ENCODE assay signal across 8 cellular contexts in the genomic region with DNA sequence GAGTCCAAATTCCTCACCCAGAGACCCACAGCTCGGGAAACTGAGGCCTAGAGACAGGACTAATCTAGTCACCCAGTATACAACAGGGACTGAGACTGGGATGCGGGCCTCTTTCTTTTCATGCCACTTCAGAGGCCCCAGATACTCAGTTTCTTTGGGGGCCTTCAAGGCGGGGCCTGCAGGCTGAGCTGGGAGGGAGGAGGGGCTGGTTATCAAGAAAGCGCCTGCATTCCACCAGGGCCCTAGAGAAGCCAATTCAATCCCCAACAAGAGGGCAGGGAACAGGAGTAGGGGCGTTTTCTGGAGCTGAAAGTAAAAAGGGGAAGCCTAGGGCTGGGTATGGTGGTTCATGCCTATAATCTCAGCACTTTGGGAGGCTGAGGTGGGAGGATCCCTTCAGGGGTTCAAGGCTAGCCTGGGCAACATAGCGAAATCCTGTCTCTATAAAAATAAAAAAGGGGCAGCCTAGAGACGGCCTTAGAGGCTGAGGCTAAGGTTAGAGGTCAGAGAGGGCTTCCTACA. TPM values are rescaled to one million over a fixed set of nuclear protein-coding genes. Genes with fewer than 3 reads are reported as not detected.
DNase-seq lines count a peak whose midpoint lies in the region; ATAC-seq, FAIRE-seq and TF ChIP-seq lines count a peak whose summit lies in the region.

No MANE protein-coding gene starts in this region.

- H3K79me2 ChIP-seq in HepG2 (ENCODE audit: insufficient read depth, low read length) = peaks cover 15% of the 10 kb centered on the region
- H3K79me2 ChIP-seq in mesendoderm (ENCODE audit: control insufficient read depth, insufficient read depth, low read length) = no peaks in the 10 kb centered on the region

- POLR2A ChIA-PET in HepG2 (lab: Yijun Ruan, JAX) = interaction anchor here (1.1 to 2.1 kb wide), 5 partner anchors 9 to 196 kb away, joined by 4 to 15 read pairs (median 5); a partner anchor contains a TSS

- H3K9ac ChIP-seq in HepG2 (ENCODE audit: insufficient read depth, low read depth, low read length) (peak overlapping the region; percentile 90; the same call in 1 of the 2 replicates), mesendoderm (ENCODE audit: low read length) (peak overlapping the region; percentile 96)

- H2AFZ ChIP-seq in HepG2 (ENCODE audit: low read length) = no peak overlapping the region

- H3K23ac ChIP-seq in mesendoderm (ENCODE audit: low read length) = no peak overlapping the region

- H3K4ac ChIP-seq in mesendoderm (ENCODE audit: low read depth, low read length) = no peak overlapping the region

- WGBS in HepG2 (ENCODE audit: low lambda C conversion rate) = 83% methylated on average over 6 of the region's 7 CpGs
- 68% methylated on average over 4 of the region's 7 CpGs for WGBS in right lobe of liver (ENCODE audit: insufficient coverage, low coverage, low lambda C conversion rate, missing lambda C conversion rate)
- WGBS in mesendoderm (ENCODE audit: extremely low coverage, insufficient coverage, low lambda C conversion rate) = no CpG with 5 or more reads among the region's 7 CpGs

- no peak overlapping the region for H3K27ac Mint-ChIP-seq in activated naive CD8-positive, alpha-beta T cell treated with anti-CD3 and anti-CD28 coated beads, Interleukin-2, amount 50 U/mL, for 24 hours

- BruUV-seq in HepG2 (replicated peaks; lab: Mats Ljungman, UMichigan) = TSS peak; percentile 67

- H2BK120ac ChIP-seq in mesendoderm (ENCODE audit: low read depth, low read length) = no peak overlapping the region

- no peak for DNase-seq in HepG2 (ENCODE audit: low spot score)
- no peak for DNase-seq in right lobe of liver
- no peak for DNase-seq in activated naive CD8-positive, alpha-beta T cell treated with anti-CD3 and anti-CD28 coated beads, Interleukin-2, amount 50 U/mL, for 24 hours
- no peak for DNase-seq in mesendoderm
- DNase-seq in hypothalamus (lab: John Stamatoyannopoulos, UW) = no peak
- no peak for DNase-seq in GM19239 (ENCODE audit: insufficient read length, low spot score)

- H3K4me3 ChIP-seq in HepG2 (replicated peaks in 1 of 3; ENCODE audit: insufficient read depth in 1 of 3, low read depth in 2 of 3, low read length in 3 of 3) = peak overlapping the region; percentile 72 to 100 (median 93); a peak in 4 of 6 replicates
- H3K4me3 ChIP-seq in right lobe of liver = no peak overlapping the region
- H3K4me3 ChIP-seq in mesendoderm (ENCODE audit: low read length) = no peak overlapping the region

- no peaks in the 10 kb centered on the region; a peak in 1 of 5 replicates for H3K27me3 ChIP-seq in HepG2 (ENCODE audit: control insufficient read depth in 1 of 2, insufficient read depth in 2 of 2, low read length in 2 of 2)
- no peaks in the 10 kb centered on the region for H3K27me3 ChIP-seq in right lobe of liver
- H3K27me3 ChIP-seq in mesendoderm (ENCODE audit: insufficient read depth, low read length, poor library complexity) = no peaks in the 10 kb centered on the region

- intact Hi-C loops in HepG2 (cut with micrococcal nuclease; ENCODE audit: unreplicated experiment) (no loop called here), right lobe of liver (cut with DNase I) (no loop called here)

- CTCF ChIA-PET in HepG2 (lab: Yijun Ruan, JAX; ENCODE audit: low intra/inter-chr PET ratio, low total read pairs) = no interaction called here

- H4K5ac ChIP-seq in mesendoderm (ENCODE audit: low read length) = no peak overlapping the region

- TF ChIP-seq CTCF in HepG2 (CRISPR knock-in tag; IDR thresholded peaks at IDR 0.05) (no peak), right lobe of liver (IDR thresholded peaks at IDR 0.05) (no peak)

- peak overlapping the region; percentile 90 for H3K4me3 Mint-ChIP-seq in activated naive CD8-positive, alpha-beta T cell treated with anti-CD3 and anti-CD28 coated beads, Interleukin-2, amount 50 U/mL, for 24 hours

- H2BK15ac ChIP-seq in mesendoderm (replicated peaks; ENCODE audit: low read depth) = no peak overlapping the region

- no peak for FAIRE-seq in HepG2 (lab: Jason Lieb, UNC)
- no peak for FAIRE-seq in GM19239 (lab: Jason Lieb, UNC)

- H3K27me3 Mint-ChIP-seq in activated naive CD8-positive, alpha-beta T cell treated with anti-CD3 and anti-CD28 coated beads, Interleukin-2, amount 50 U/mL, for 24 hours = no peaks in the 10 kb centered on the region

- TF ChIP-seq EP300 in HepG2 (IDR thresholded peaks at IDR 0.05; ENCODE audit: low read depth in 2 of 2, low read length in 2 of 2) (no peak), HepG2 (CRISPR knock-in tag; IDR thresholded peaks at IDR 0.05; ENCODE audit: borderline replicate concordance) (no peak)

- H3K27ac ChIP-seq in HepG2 (ENCODE audit: extremely low read length, insufficient read depth, low read length) (no peak overlapping the region), right lobe of liver (no peak overlapping the region), mesendoderm (ENCODE audit: low read depth, low read length) (no peak overlapping the region)

- no peak for TF ChIP-seq RAD21 in HepG2 (CRISPR knock-in tag; IDR thresholded peaks at IDR 0.05)

- H4K8ac ChIP-seq in mesendoderm (ENCODE audit: low read depth, low read length) = no peak overlapping the region

- no peak for TF ChIP-seq POLR2A in HepG2 (IDR thresholded peaks at IDR 0.05; ENCODE audit: insufficient read depth in 1 of 2, low read depth in 2 of 2, low read length in 2 of 2)
- no peak for TF ChIP-seq POLR2A in right lobe of liver (IDR thresholded peaks at IDR 0.05)

- H3K36me3 Mint-ChIP-seq in activated naive CD8-positive, alpha-beta T cell treated with anti-CD3 and anti-CD28 coated beads, Interleukin-2, amount 50 U/mL, for 24 hours (ENCODE audit: low read depth) = peaks cover 4% of the 10 kb centered on the region

- peak overlapping the region; percentile 90 for H3K56ac ChIP-seq in mesendoderm (ENCODE audit: low read length)

- H3K9me3 Mint-ChIP-seq in activated naive CD8-positive, alpha-beta T cell treated with anti-CD3 and anti-CD28 coated beads, Interleukin-2, amount 50 U/mL, for 24 hours = no peaks in the 10 kb centered on the region

- H2AK5ac ChIP-seq in mesendoderm (ENCODE audit: low read length) = no peak overlapping the region

- no peak for ATAC-seq in HepG2
- ATAC-seq in right lobe of liver = no peak
- no peak for ATAC-seq in activated naive CD8-positive, alpha-beta T cell treated with anti-CD3 and anti-CD28 coated beads, Interleukin-2, amount 50 U/mL, for 24 hours
- no peak for ATAC-seq in GM21723 (IDR thresholded peaks at IDR 0.05; ENCODE audit: unreplicated experiment)
- no peak for ATAC-seq in GM21423 (IDR thresholded peaks at IDR 0.05; ENCODE audit: unreplicated experiment)

- H3K36me3 ChIP-seq in HepG2 (replicated peaks in 1 of 2; ENCODE audit: control insufficient read depth in 1 of 2, insufficient read depth in 2 of 2, low read length in 2 of 2) = peaks cover 30 to 35% of the 10 kb centered on the region in 2 experiments; a peak in 4 of 5 replicates
- H3K36me3 ChIP-seq in right lobe of liver = peaks cover 5 to 38% (median 17%) of the 10 kb centered on the region in 4 donors
- peaks cover 2% of the 10 kb centered on the region for H3K36me3 ChIP-seq in mesendoderm (ENCODE audit: control insufficient read depth, insufficient read depth, low read length)

- H4K20me1 ChIP-seq in HepG2 (ENCODE audit: insufficient read depth, low read length) = peaks cover 5% of the 10 kb centered on the region; the same call in 1 of the 2 replicates

- in situ Hi-C loops in HepG2 (cut with HindIII; ENCODE audit: extremely low pct_ligation_motif_present, low pct_unique_long_range_greater_than_20kb) = no loop called here

- peaks cover 2% of the 10 kb centered on the region for H3K79me1 ChIP-seq in mesendoderm (ENCODE audit: low read length)

- H3K9me3 ChIP-seq in HepG2 (ENCODE audit: low read length) (no peaks in the 10 kb centered on the region), right lobe of liver (no peaks in the 10 kb centered on the region)

- H2BK5ac ChIP-seq in mesendoderm (ENCODE audit: low read length) = no peak overlapping the region

- H3K4me2 ChIP-seq in HepG2 (ENCODE audit: low read depth, low read length) (peak overlapping the region; percentile 87), mesendoderm (ENCODE audit: low read length) (no peak overlapping the region)

- H3K4me1 ChIP-seq in HepG2 (ENCODE audit: insufficient read depth, low read length) (peaks cover 36% of the 10 kb centered on the region), right lobe of liver (peaks cover 0 to 14% (median 4%) of the 10 kb centered on the region in 4 donors), mesendoderm (ENCODE audit: control insufficient read depth, low read depth, low read length) (no peaks in the 10 kb centered on the region)

- H3K4me1 Mint-ChIP-seq in activated naive CD8-positive, alpha-beta T cell treated with anti-CD3 and anti-CD28 coated beads, Interleukin-2, amount 50 U/mL, for 24 hours = peaks cover 22% of the 10 kb centered on the region

- no peak overlapping the region for H3K18ac ChIP-seq in mesendoderm (ENCODE audit: low read length)

RNA-seq across cellular contexts. Expression of a gene that starts 1.6 kb away (rescaled TPM):
- 6.5 and 6.7 TPM in 2 replicates for total RNA-seq in HepG2 (2016; rRNA removed; fragmentation: Illumina TruSeq; extraction: Trizol)
- 5.0 and 5.3 TPM in 2 replicates for total RNA-seq in HepG2 (2016; cell fraction: cytosol; rRNA removed; fragmentation: Illumina TruSeq; extraction: Trizol; ENCODE audit: low read depth)
- total RNA-seq in HepG2 (2016; cell fraction: insoluble cytoplasmic fraction; rRNA removed; fragmentation: Illumina TruSeq; extraction: Trizol) = 5.7 and 6.9 TPM in 2 replicates
- 3.5 and 4.7 TPM in 2 replicates for total RNA-seq in HepG2 (2016; cell fraction: membrane; rRNA removed; fragmentation: Illumina TruSeq; extraction: Trizol)
- total RNA-seq in HepG2 (2016; cell fraction: nucleus; rRNA removed; fragmentation: Illumina TruSeq; extraction: Trizol) = 7.1 and 8.3 TPM in 2 replicates
- 8.0 and 13.2 TPM in 2 replicates for polyA plus RNA-seq in HepG2 (2011; rRNA removed)
- 4.6 and 6.5 TPM in 2 replicates for polyA plus RNA-seq in HepG2 (2011; cell fraction: cytosol; rRNA removed)
- 81.8 and 92.1 TPM in 2 replicates for polyA plus RNA-seq in HepG2 (2011; cell fraction: nucleus; rRNA removed)
- 14.9 and 21.4 TPM in 2 replicates for polyA plus RNA-seq in HepG2 (2012)
- polyA plus RNA-seq in HepG2 (2016; cell fraction: cytosol; fragmentation: Illumina TruSeq; extraction: Trizol; ENCODE audit: low read depth) = 1.0 and 1.2 TPM in 2 replicates
- polyA plus RNA-seq in HepG2 (2016; cell fraction: insoluble cytoplasmic fraction; fragmentation: Illumina TruSeq; extraction: Trizol; ENCODE audit: low read depth) = 5.5 and 7.6 TPM in 2 replicates
- polyA plus RNA-seq in HepG2 (2016; cell fraction: membrane; fragmentation: Illumina TruSeq; extraction: Trizol; ENCODE audit: low read depth) = 1.9 and 2.0 TPM in 2 replicates
- 19.9 and 22.1 TPM in 2 replicates for polyA plus RNA-seq in HepG2 (2016; cell fraction: nucleus; fragmentation: Illumina TruSeq; extraction: Trizol; ENCODE audit: insufficient read depth, low read depth)
- 20.7 and 23.4 TPM in 2 replicates for polyA minus RNA-seq in HepG2 (2011; rRNA and poly(A)+ RNA removed; ENCODE audit: low replicate concordance)
- 11.5 and 17.2 TPM in 2 replicates for polyA minus RNA-seq in HepG2 (2011; cell fraction: cytosol; rRNA and poly(A)+ RNA removed)
- 24.7 and 27.0 TPM in 2 replicates for polyA minus RNA-seq in HepG2 (2011; cell fraction: nucleus; rRNA and poly(A)+ RNA removed)
- 10 to 100 TPM; 26.4 to 42.9 (median 32.2) TPM for total RNA-seq in right lobe of liver
- polyA plus RNA-seq in mesendoderm (2013, experiment 1 of 2) = 5.1 TPM
- polyA plus RNA-seq in mesendoderm (2013, experiment 2 of 2) = 5.4 TPM

RNA-seq across cellular contexts. Expression of a gene that starts 9.1 kb away (rescaled TPM):
- 1.6 and 2.3 TPM in 2 replicates for total RNA-seq in HepG2 (2016; rRNA removed; fragmentation: Illumina TruSeq; extraction: Trizol)
- 0.53 and 0.61 TPM in 2 replicates for total RNA-seq in HepG2 (2016; cell fraction: cytosol; rRNA removed; fragmentation: Illumina TruSeq; extraction: Trizol; ENCODE audit: low read depth)
- 1.6 and 2.9 TPM in 2 replicates for total RNA-seq in HepG2 (2016; cell fraction: insoluble cytoplasmic fraction; rRNA removed; fragmentation: Illumina TruSeq; extraction: Trizol)
- 1.7 and 1.9 TPM in 2 replicates for total RNA-seq in HepG2 (2016; cell fraction: membrane; rRNA removed; fragmentation: Illumina TruSeq; extraction: Trizol)
- 1.9 and 2.8 TPM in 2 replicates for total RNA-seq in HepG2 (2016; cell fraction: nucleus; rRNA removed; fragmentation: Illumina TruSeq; extraction: Trizol)
- polyA plus RNA-seq in HepG2 (2011; rRNA removed) = 8.3 and 12.6 TPM in 2 replicates
- 5.2 and 5.5 TPM in 2 replicates for polyA plus RNA-seq in HepG2 (2011; cell fraction: cytosol; rRNA removed)
- polyA plus RNA-seq in HepG2 (2011; cell fraction: nucleus; rRNA removed) = 38.0 and 39.6 TPM in 2 replicates
- polyA plus RNA-seq in HepG2 (2012) = 6.5 and 7.2 TPM in 2 replicates
- 0.45 and 0.76 TPM in 2 replicates for polyA plus RNA-seq in HepG2 (2016; cell fraction: cytosol; fragmentation: Illumina TruSeq; extraction: Trizol; ENCODE audit: low read depth)
- 1.6 and 2.0 TPM in 2 replicates for polyA plus RNA-seq in HepG2 (2016; cell fraction: insoluble cytoplasmic fraction; fragmentation: Illumina TruSeq; extraction: Trizol; ENCODE audit: low read depth)
- 1.3 and 2.0 TPM in 2 replicates for polyA plus RNA-seq in HepG2 (2016; cell fraction: membrane; fragmentation: Illumina TruSeq; extraction: Trizol; ENCODE audit: low read depth)
- 6.5 and 7.0 TPM in 2 replicates for polyA plus RNA-seq in HepG2 (2016; cell fraction: nucleus; fragmentation: Illumina TruSeq; extraction: Trizol; ENCODE audit: insufficient read depth, low read depth)
- polyA minus RNA-seq in HepG2 (2011; rRNA and poly(A)+ RNA removed; ENCODE audit: low replicate concordance) = 4.2 and 6.0 TPM in 2 replicates
- 2.0 and 4.1 TPM in 2 replicates for polyA minus RNA-seq in HepG2 (2011; cell fraction: cytosol; rRNA and poly(A)+ RNA removed)
- 4.6 and 4.8 TPM in 2 replicates for polyA minus RNA-seq in HepG2 (2011; cell fraction: nucleus; rRNA and poly(A)+ RNA removed)
- 10 to 100 TPM in 1 of 6 experiments, 1 to 10 TPM in 5; 6.8 to 12.6 (median 8.9) TPM for total RNA-seq in right lobe of liver
- polyA plus RNA-seq in mesendoderm (2013, experiment 1 of 2) = 2.4 TPM
- polyA plus RNA-seq in mesendoderm (2013, experiment 2 of 2) = 3.2 TPM

RNA-seq across cellular contexts. Expression of a gene that starts 20.3 kb away (rescaled TPM):
- 11.6 and 19.1 TPM in 2 replicates for total RNA-seq in HepG2 (2016; rRNA removed; fragmentation: Illumina TruSeq; extraction: Trizol)
- 5.4 and 8.4 TPM in 2 replicates for total RNA-seq in HepG2 (2016; cell fraction: cytosol; rRNA removed; fragmentation: Illumina TruSeq; extraction: Trizol; ENCODE audit: low read depth)
- total RNA-seq in HepG2 (2016; cell fraction: insoluble cytoplasmic fraction; rRNA removed; fragmentation: Illumina TruSeq; extraction: Trizol) = 14.5 and 23.6 TPM in 2 replicates
- 9.9 and 10.1 TPM in 2 replicates for total RNA-seq in HepG2 (2016; cell fraction: membrane; rRNA removed; fragmentation: Illumina TruSeq; extraction: Trizol)
- total RNA-seq in HepG2 (2016; cell fraction: nucleus; rRNA removed; fragmentation: Illumina TruSeq; extraction: Trizol) = 16.1 and 16.5 TPM in 2 replicates
- polyA plus RNA-seq in HepG2 (2011; rRNA removed) = 10.1 and 13.0 TPM in 2 replicates
- polyA plus RNA-seq in HepG2 (2011; cell fraction: cytosol; rRNA removed) = 9.1 and 24.9 TPM in 2 replicates
- 5.5 and 7.6 TPM in 2 replicates for polyA plus RNA-seq in HepG2 (2011; cell fraction: nucleus; rRNA removed)
- polyA plus RNA-seq in HepG2 (2012) = 4.9 and 6.7 TPM in 2 replicates
- 8.6 and 12.5 TPM in 2 replicates for polyA plus RNA-seq in HepG2 (2016; cell fraction: cytosol; fragmentation: Illumina TruSeq; extraction: Trizol; ENCODE audit: low read depth)
- 17.0 and 17.6 TPM in 2 replicates for polyA plus RNA-seq in HepG2 (2016; cell fraction: insoluble cytoplasmic fraction; fragmentation: Illumina TruSeq; extraction: Trizol; ENCODE audit: low read depth)
- 11.7 and 13.3 TPM in 2 replicates for polyA plus RNA-seq in HepG2 (2016; cell fraction: membrane; fragmentation: Illumina TruSeq; extraction: Trizol; ENCODE audit: low read depth)
- polyA plus RNA-seq in HepG2 (2016; cell fraction: nucleus; fragmentation: Illumina TruSeq; extraction: Trizol; ENCODE audit: insufficient read depth, low read depth) = 33.1 and 38.1 TPM in 2 replicates
- polyA minus RNA-seq in HepG2 (2011; rRNA and poly(A)+ RNA removed; ENCODE audit: low replicate concordance) = 18.7 TPM in 1 of 2 replicates, not detected in the other
- 2.4 TPM in 2 replicates for polyA minus RNA-seq in HepG2 (2011; cell fraction: cytosol; rRNA and poly(A)+ RNA removed)
- polyA minus RNA-seq in HepG2 (2011; cell fraction: nucleus; rRNA and poly(A)+ RNA removed) = 1.1 and 1.7 TPM in 2 replicates
- under 1 TPM in 1 of 6 experiments, not detected in 5; 0.46 TPM for total RNA-seq in right lobe of liver
- 1.2 TPM for polyA plus RNA-seq in mesendoderm (2013, experiment 1 of 2)
- polyA plus RNA-seq in mesendoderm (2013, experiment 2 of 2) = 1.1 TPM

RNA-seq across cellular contexts. Expression of a gene that starts 37.0 kb away (rescaled TPM):
- total RNA-seq in HepG2 (2016; rRNA removed; fragmentation: Illumina TruSeq; extraction: Trizol) (22.0 and 26.6 TPM in 2 replicates), right lobe of liver (10 to 100 TPM; 18.8 to 36.1 (median 26.3) TPM)
- total RNA-seq in HepG2 (2016; cell fraction: cytosol; rRNA removed; fragmentation: Illumina TruSeq; extraction: Trizol; ENCODE audit: low read depth) = 8.1 and 9.7 TPM in 2 replicates
- 22.9 and 29.1 TPM in 2 replicates for total RNA-seq in HepG2 (2016; cell fraction: insoluble cytoplasmic fraction; rRNA removed; fragmentation: Illumina TruSeq; extraction: Trizol)
- total RNA-seq in HepG2 (2016; cell fraction: membrane; rRNA removed; fragmentation: Illumina TruSeq; extraction: Trizol) = 11.0 and 11.5 TPM in 2 replicates
- total RNA-seq in HepG2 (2016; cell fraction: nucleus; rRNA removed; fragmentation: Illumina TruSeq; extraction: Trizol) = 16.8 and 19.6 TPM in 2 replicates
- 23.6 and 29.4 TPM in 2 replicates for polyA plus RNA-seq in HepG2 (2011; rRNA removed)
- 20.8 and 31.1 TPM in 2 replicates for polyA plus RNA-seq in HepG2 (2011; cell fraction: cytosol; rRNA removed)
- 42.3 and 43.0 TPM in 2 replicates for polyA plus RNA-seq in HepG2 (2011; cell fraction: nucleus; rRNA removed)
- polyA plus RNA-seq in HepG2 (2012) = 18.8 and 23.3 TPM in 2 replicates
- polyA plus RNA-seq in HepG2 (2016; cell fraction: cytosol; fragmentation: Illumina TruSeq; extraction: Trizol; ENCODE audit: low read depth) = 3.5 and 3.9 TPM in 2 replicates
- 29.0 and 35.3 TPM in 2 replicates for polyA plus RNA-seq in HepG2 (2016; cell fraction: insoluble cytoplasmic fraction; fragmentation: Illumina TruSeq; extraction: Trizol; ENCODE audit: low read depth)
- 7.9 and 9.3 TPM in 2 replicates for polyA plus RNA-seq in HepG2 (2016; cell fraction: membrane; fragmentation: Illumina TruSeq; extraction: Trizol; ENCODE audit: low read depth)
- 33.4 and 34.4 TPM in 2 replicates for polyA plus RNA-seq in HepG2 (2016; cell fraction: nucleus; fragmentation: Illumina TruSeq; extraction: Trizol; ENCODE audit: insufficient read depth, low read depth)
- 63.9 and 78.7 TPM in 2 replicates for polyA minus RNA-seq in HepG2 (2011; rRNA and poly(A)+ RNA removed; ENCODE audit: low replicate concordance)
- 21.2 and 28.0 TPM in 2 replicates for polyA minus RNA-seq in HepG2 (2011; cell fraction: cytosol; rRNA and poly(A)+ RNA removed)
- 15.5 and 22.1 TPM in 2 replicates for polyA minus RNA-seq in HepG2 (2011; cell fraction: nucleus; rRNA and poly(A)+ RNA removed)
- 21.1 TPM for polyA plus RNA-seq in mesendoderm (2013, experiment 1 of 2)
- 21.9 TPM for polyA plus RNA-seq in mesendoderm (2013, experiment 2 of 2)

RNA-seq across cellular contexts. Expression of a gene that starts 56.5 kb away (rescaled TPM):
- not detected in 2 replicates for total RNA-seq in HepG2 (2016; rRNA removed; fragmentation: Illumina TruSeq; extraction: Trizol)
- not detected in 2 replicates for total RNA-seq in HepG2 (2016; cell fraction: cytosol; rRNA removed; fragmentation: Illumina TruSeq; extraction: Trizol; ENCODE audit: low read depth)
- total RNA-seq in HepG2 (2016; cell fraction: insoluble cytoplasmic fraction; rRNA removed; fragmentation: Illumina TruSeq; extraction: Trizol) = not detected in 2 replicates
- total RNA-seq in HepG2 (2016; cell fraction: membrane; rRNA removed; fragmentation: Illumina TruSeq; extraction: Trizol) = not detected in 2 replicates
- not detected in 2 replicates for total RNA-seq in HepG2 (2016; cell fraction: nucleus; rRNA removed; fragmentation: Illumina TruSeq; extraction: Trizol)
- not detected in 2 replicates for polyA plus RNA-seq in HepG2 (2011; rRNA removed)
- polyA plus RNA-seq in HepG2 (2011; cell fraction: cytosol; rRNA removed) = not detected in 2 replicates
- polyA plus RNA-seq in HepG2 (2011; cell fraction: nucleus; rRNA removed) = not detected in 2 replicates
- polyA plus RNA-seq in HepG2 (2012) = not detected in 2 replicates
- polyA plus RNA-seq in HepG2 (2016; cell fraction: cytosol; fragmentation: Illumina TruSeq; extraction: Trizol; ENCODE audit: low read depth) = not detected in 2 replicates
- not detected in 2 replicates for polyA plus RNA-seq in HepG2 (2016; cell fraction: insoluble cytoplasmic fraction; fragmentation: Illumina TruSeq; extraction: Trizol; ENCODE audit: low read depth)
- polyA plus RNA-seq in HepG2 (2016; cell fraction: membrane; fragmentation: Illumina TruSeq; extraction: Trizol; ENCODE audit: low read depth) = not detected in 2 replicates
- not detected in 2 replicates for polyA plus RNA-seq in HepG2 (2016; cell fraction: nucleus; fragmentation: Illumina TruSeq; extraction: Trizol; ENCODE audit: insufficient read depth, low read depth)
- not detected in 2 replicates for polyA minus RNA-seq in HepG2 (2011; rRNA and poly(A)+ RNA removed; ENCODE audit: low replicate concordance)
- not detected in 2 replicates for polyA minus RNA-seq in HepG2 (2011; cell fraction: cytosol; rRNA and poly(A)+ RNA removed)
- polyA minus RNA-seq in HepG2 (2011; cell fraction: nucleus; rRNA and poly(A)+ RNA removed) = not detected in 2 replicates
- total RNA-seq in right lobe of liver = under 1 TPM in 2 of 6 experiments, not detected in 4; 0.33 to 0.86 TPM
- polyA plus RNA-seq in mesendoderm (2013, experiment 1 of 2) = not detected
- not detected for polyA plus RNA-seq in mesendoderm (2013, experiment 2 of 2)

Comparison
In these comparisons a context has a peak if more than half of its experiments do, and no peak if none do; other contexts are left out.
1. H3K4me3 ChIP-seq: peak in HepG2 (3 of 3); none in right lobe of liver (0 of 3) and mesendoderm (single experiment).
2. RNA of a gene that starts 20.3 kb away (total RNA-seq): 5.4 to 23.6 TPM in HepG2; 0.46 TPM in right lobe of liver; every median in the first group is over 4 times any median in the second.